In genomic region chr6:1724616-1725015, GRCh38 we compare ENCODE assay signal across 10 cellular contexts.
DNase-seq lines count a peak whose midpoint lies in the region; ATAC-seq and TF ChIP-seq lines count a peak whose summit lies in the region.
"Had no signal": no experiment of that assay in that cellular context is flagged by ENCODE, and none has a peak within 500 bp of the region (broad histone marks: within the 10 kb centered on the region; RNA-seq: fewer than 3 reads in every experiment).

No MANE protein-coding gene starts in this region.

- H3K36me3 ChIP-seq in HAP-1 (replicated peaks) (no peaks in the 10 kb centered on the region), OCI-LY7 (ENCODE audit: insufficient read depth, low read length) (no peaks in the 10 kb centered on the region)
- H3K36me3 ChIP-seq: sigmoid colon had no signal

- intact Hi-C loops in cardiac septum (cut with DNase I) (no loop called here), OCI-LY7 (cut with micrococcal nuclease; ENCODE audit: unreplicated experiment) (no loop called here)

- H3K4me3 ChIP-seq in HAP-1 (no peak overlapping the region), OCI-LY7 (ENCODE audit: low read depth, low read length, poor library complexity, severe bottlenecking) (no peak overlapping the region)
- H3K4me3 ChIP-seq: sigmoid colon had no signal

- no peaks in the 10 kb centered on the region for H3K9me3 ChIP-seq in HAP-1
- H3K9me3 ChIP-seq in OCI-LY7 (ENCODE audit: low read length): no peaks in the 10 kb centered on the region
- H3K9me3 ChIP-seq: sigmoid colon had no signal

- no peaks in the 10 kb centered on the region for H4K20me1 ChIP-seq in OCI-LY7 (ENCODE audit: insufficient read depth, low read length)

- no TSS peak for BruUV-seq in OCI-LY7 (replicated peaks; lab: Mats Ljungman, UMichigan)

- DNase-seq in HAP-1 (ENCODE audit: low spot score in 2 of 2): peak; percentile 58 to 77
- peak; percentile 99 for DNase-seq in NCI-H748 (lab: John Stamatoyannopoulos, UW; ENCODE audit: unreplicated experiment)
- DNase-seq in cardiac septum (ENCODE audit: low spot score): peak; percentile 88
- peak; percentile 32 for DNase-seq in renal cortical epithelial cell (ENCODE audit: low read depth)
- DNase-seq in OCI-LY7 (ENCODE audit: low spot score): no peak
- no peak for DNase-seq in activated CD4-positive, CD25-positive, alpha-beta regulatory T cell (lab: John Stamatoyannopoulos, UW)
- DNase-seq: sigmoid colon, T-cell had no signal

- CTCF ChIA-PET in OCI-LY7 (lab: Charles Lee; ENCODE audit: unreplicated experiment): interaction anchor here (0.6 kb wide), 1 partner anchor 137 kb away, joined by 3 read pairs; no protein-coding TSS in a partner anchor

- POLR2A ChIA-PET in OCI-LY7 (lab: Charles Lee): no interaction called here

- no peak overlapping the region for H3K27ac ChIP-seq in OCI-LY7 (ENCODE audit: low read depth, low read length, poor library complexity, severe bottlenecking)

- in situ Hi-C loops in HAP-1 (cut with MboI; ENCODE audit: low sequenced_read_pairs): no loop called here

- no peak overlapping the region for H2AFZ ChIP-seq in OCI-LY7 (ENCODE audit: low read length)

- no peak overlapping the region for H3K4me2 ChIP-seq in OCI-LY7 (ENCODE audit: low read length)

- ATAC-seq in GM18907 (IDR thresholded peaks at IDR 0.05; ENCODE audit: unreplicated experiment): no peak
- ATAC-seq in GM18498 (IDR thresholded peaks at IDR 0.05; ENCODE audit: unreplicated experiment): no peak
- ATAC-seq: T-cell had no signal

- H3K4me1 ChIP-seq in HAP-1 (peaks cover 25% of the 10 kb centered on the region), OCI-LY7 (ENCODE audit: insufficient read depth, low read length, poor library complexity, severe bottlenecking) (no peaks in the 10 kb centered on the region)
- H3K4me1 ChIP-seq: sigmoid colon had no signal

- H3K9me2 ChIP-seq in OCI-LY7 (ENCODE audit: insufficient read depth, low read length): no peaks in the 10 kb centered on the region

- H3K79me2 ChIP-seq in OCI-LY7 (ENCODE audit: insufficient read depth, low read depth, low read length): no peaks in the 10 kb centered on the region

- no peak for TF ChIP-seq CTCF in OCI-LY7 (conservative IDR thresholded peaks at IDR 0.05; ENCODE audit: low read length)

- no peaks in the 10 kb centered on the region for H3K27me3 ChIP-seq in HAP-1 (ENCODE audit: low read depth)
- H3K27me3 ChIP-seq: sigmoid colon had no signal

Comparison
In these comparisons a context has a peak if more than half of its experiments do, and no peak if none do; other contexts are left out.
1. DNase-seq: peak in HAP-1 (2 of 2), NCI-H748 (single experiment), cardiac septum (single experiment) and renal cortical epithelial cell (single experiment); none in OCI-LY7 (single experiment) and activated CD4-positive, CD25-positive, alpha-beta regulatory T cell (0 of 4).